Comparison of ENCODE assay signal across 7 cellular contexts in the genomic region with DNA sequence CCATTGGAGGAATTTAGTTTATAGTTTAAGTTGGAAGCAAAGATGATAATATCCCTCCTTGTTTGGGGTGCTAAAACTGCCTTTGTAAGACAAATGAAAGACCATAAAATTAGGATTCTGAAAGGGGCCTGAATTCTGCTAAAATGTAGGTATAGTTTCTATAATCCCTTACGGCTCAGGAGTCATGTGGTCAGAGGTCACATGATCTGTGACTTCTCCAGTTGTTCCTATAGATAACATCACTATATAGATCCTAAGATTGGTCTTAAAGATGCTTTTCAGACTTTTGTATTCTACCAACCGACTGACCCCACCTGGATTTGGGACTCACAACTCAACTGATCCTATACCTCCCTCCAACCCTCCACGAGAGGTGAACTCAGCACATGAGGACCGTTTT. TPM values are rescaled to one million over a fixed set of nuclear protein-coding genes. Genes with fewer than 3 reads are reported as not detected.
"Had no signal": no experiment of that assay in that cellular context is flagged by ENCODE, and none has a peak within 500 bp of the region (broad histone marks: within the 10 kb centered on the region; RNA-seq: fewer than 3 reads in every experiment).

No MANE protein-coding gene starts in this region.

- FAIRE-seq: HepG2, HTR-8/SVneo had no signal

- H3K4me3 Mint-ChIP-seq: IgD-negative memory B cell had no signal

- H3K4me1 Mint-ChIP-seq: IgD-negative memory B cell had no signal

- H3K27ac ChIP-seq: HL-60 had no signal

- H3K27ac Mint-ChIP-seq: IgD-negative memory B cell had no signal

- DNase-seq: IMR-90, KBM-7, KG1 had no signal

- H3K36me3 Mint-ChIP-seq: IgD-negative memory B cell had no signal

- ATAC-seq: HepG2 had no signal

RNA-seq across cellular contexts. Expression of a gene that starts 36.6 kb away (rescaled TPM):
- total RNA-seq: HepG2 had no signal
- polyA plus RNA-seq: HepG2, IgD-negative memory B cell had no signal
